In genomic region chr18:44725300-44726096, GRCh38 we compare ENCODE assay signal across 8 cellular contexts. TPM values are rescaled to one million over a fixed set of nuclear protein-coding genes. Genes with fewer than 3 reads are reported as not detected.
DNase-seq lines count a peak whose midpoint lies in the region; ATAC-seq and TF ChIP-seq lines count a peak whose summit lies in the region.

No MANE protein-coding gene starts in this region.

- no peak overlapping the region for H2AFZ ChIP-seq in DND-41 (ENCODE audit: low read depth, low read length)

- no peak overlapping the region for H3K4me3 ChIP-seq in DND-41 (ENCODE audit: low read depth in 1 of 2, low read length in 2 of 2)

- H3K9me3 ChIP-seq in DND-41 (ENCODE audit: insufficient read depth, low read length, severe bottlenecking) = no peaks in the 10 kb centered on the region

- H3K4me1 ChIP-seq in DND-41 (ENCODE audit: insufficient read depth, low read length) = peaks cover 38% of the 10 kb centered on the region

- H3K27me3 ChIP-seq in DND-41 (ENCODE audit: insufficient read depth, low read length, poor library complexity) = no peaks in the 10 kb centered on the region

- peaks cover 10% of the 10 kb centered on the region; the same call in 1 of the 2 replicates for H4K20me1 ChIP-seq in DND-41 (ENCODE audit: insufficient read depth, low read length)

- DNase-seq in DND-41 (peak; percentile 82), HFFc6 (peak; percentile 17), NOMO-1 treated with dmso at 0.1 percent for 144 hours (lab: John Stamatoyannopoulos, UW; ENCODE audit: unreplicated experiment) (peak; percentile 68), Right ventricle myocardium superior (peak; percentile 55), foreskin melanocyte (no peak), NCI-H748 (lab: John Stamatoyannopoulos, UW; ENCODE audit: unreplicated experiment) (no peak)
- DNase-seq in activated T-helper 1 cell treated with anti-CD3 and anti-CD28 coated beads, Interleukin-2, amount 50 U/mL, for 16 hours (ENCODE audit: low read depth in 1 of 2, low spot score in 1 of 2) = peak; percentile 7 to 48
- peak; percentile 51 to 64 (median 51) for DNase-seq in stimulated activated CD4-positive, alpha-beta T cell treated with anti-CD3 and anti-CD28 coated beads, Interleukin-12 subunit alpha, Interleukin-12 subunit beta, amount 100 ng/mL, for 48 hours (ENCODE audit: low read depth in 2 of 3, low spot score in 1 of 3)

- no peaks in the 10 kb centered on the region for H3K36me3 Mint-ChIP-seq in HFFc6 (ENCODE audit: low read depth)

- intact Hi-C loops in Right ventricle myocardium superior (cut with DNase I) = no loop called here

- ATAC-seq in DND-41 (ENCODE audit: insufficient read depth, low read depth) = peak; percentile 88
- peak; percentile 77 for ATAC-seq in Right ventricle myocardium superior (ENCODE audit: poor library complexity)

- no peaks in the 10 kb centered on the region for H3K79me2 ChIP-seq in DND-41 (ENCODE audit: insufficient read depth, low read length)

- H3K27ac Mint-ChIP-seq in HFFc6 = peak overlapping the region; percentile 21; the same call in 1 of the 2 replicates

- H3K27me3 Mint-ChIP-seq in HFFc6 (ENCODE audit: insufficient read depth) = peaks cover 2% of the 10 kb centered on the region

- no peak overlapping the region for H3K4me3 Mint-ChIP-seq in HFFc6

- TF ChIP-seq CTCF in DND-41 (IDR thresholded peaks at IDR 0.05; ENCODE audit: borderline replicate concordance, extremely low read depth, low read length, poor library complexity, severe bottlenecking) (no peak), HFFc6 (IDR thresholded peaks at IDR 0.05) (no peak)

- H3K9me3 Mint-ChIP-seq in HFFc6 = no peaks in the 10 kb centered on the region

- H3K27ac ChIP-seq in DND-41 (ENCODE audit: low read length) = peak overlapping the region; percentile 55; the same call in 1 of the 2 replicates

- H3K4me1 Mint-ChIP-seq in HFFc6 (ENCODE audit: low read depth) = peaks cover 34% of the 10 kb centered on the region

- H3K4me2 ChIP-seq in DND-41 (ENCODE audit: insufficient read depth, low read length) = peak overlapping the region; percentile 46; the same call in 1 of the 2 replicates

- H3K36me3 ChIP-seq in DND-41 (ENCODE audit: insufficient read depth, low read length) = no peaks in the 10 kb centered on the region

- no peak overlapping the region for H3K9ac ChIP-seq in DND-41 (ENCODE audit: low read depth, low read length)

RNA-seq across cellular contexts. Expression of gene SETBP1, which starts 44.8 kb away (rescaled TPM):
- under 1 TPM; 0.03 to 0.40 (median 0.09) TPM for total RNA-seq in HFFc6 (2021; fragmentation: NEBNext Ultra II Directional; extraction: Animal tissue kit (Norgen Biotek cat#: 25700))
- 6.3 TPM for total RNA-seq in Right ventricle myocardium superior

Comparison
In these comparisons a context has a peak if more than half of its experiments do, and no peak if none do; other contexts are left out.
1. DNase-seq: peak in DND-41 (single experiment), HFFc6 (single experiment), NOMO-1 treated with dmso at 0.1 percent for 144 hours (single experiment), activated T-helper 1 cell treated with anti-CD3 and anti-CD28 coated beads, Interleukin-2, amount 50 U/mL, for 16 hours (2 of 2), Right ventricle myocardium superior (single experiment) and stimulated activated CD4-positive, alpha-beta T cell treated with anti-CD3 and anti-CD28 coated beads, Interleukin-12 subunit alpha, Interleukin-12 subunit beta, amount 100 ng/mL, for 48 hours (3 of 3); none in foreskin melanocyte (single experiment) and NCI-H748 (single experiment).